In genomic region chr3:170699158-170700053, GRCh38 we compare ENCODE assay signal across 1 cellular context.
TF ChIP-seq lines count a peak whose summit lies in the region.

No MANE protein-coding gene starts in this region.

TF ChIP-seq in GM23338, 12 proteins besides CTCF, POLR2A, EP300 and RAD21 (continued from another document):
- TF ChIP-seq ZNF462 (CRISPR knock-in tag; IDR thresholded peaks at IDR 0.05) (no peak), EZH2 (IDR thresholded peaks at IDR 0.05; ENCODE audit: low read depth, unreplicated experiment) (no peak), POLR2AphosphoS5 (IDR thresholded peaks at IDR 0.05; ENCODE audit: low read depth) (no peak), CREB1 (CRISPR knock-in tag; IDR thresholded peaks at IDR 0.05; ENCODE audit: low read depth) (no peak), JUNB (IDR thresholded peaks at IDR 0.05; ENCODE audit: unreplicated experiment) (no peak), ETS1 (IDR thresholded peaks at IDR 0.05) (no peak), NANOG (IDR thresholded peaks at IDR 0.05; ENCODE audit: borderline replicate concordance) (no peak)
